In the genomic region with DNA sequence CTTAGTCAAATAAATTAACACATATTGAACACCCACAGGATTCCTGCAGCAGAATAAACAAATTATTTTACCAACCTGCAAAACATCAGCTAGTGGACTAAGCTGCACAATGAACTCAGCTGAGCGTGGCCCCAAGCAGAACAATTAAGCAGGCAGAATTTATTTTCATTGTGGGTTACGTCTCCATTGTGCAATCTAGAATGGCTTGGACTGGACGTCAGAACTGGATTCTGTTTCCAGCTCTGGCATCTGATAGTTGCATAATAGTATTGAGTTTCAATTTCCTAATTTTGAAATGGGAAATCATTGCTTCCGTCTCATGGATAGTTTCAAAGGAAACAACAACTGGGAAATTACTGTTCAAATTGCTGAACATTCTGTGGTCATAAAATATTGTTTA, we compare ENCODE assay signal across 20 cellular contexts. TPM values are rescaled to one million over a fixed set of nuclear protein-coding genes. Genes with fewer than 3 reads are reported as not detected.
A peak's percentile ranks its signal among the peaks of the same experiment; 100 is the strongest.
DNase-seq lines count a peak whose midpoint lies in the region; ATAC-seq and TF ChIP-seq lines count a peak whose summit lies in the region.
"Had no signal": no experiment of that assay in that cellular context is flagged by ENCODE, and none has a peak within 500 bp of the region (broad histone marks: within the 10 kb centered on the region; RNA-seq: fewer than 3 reads in every experiment).

No MANE protein-coding gene starts in this region.

- no peaks in the 10 kb centered on the region for H3K36me3 Mint-ChIP-seq in CD4-positive, alpha-beta T cell (ENCODE audit: low read depth)
- H3K36me3 Mint-ChIP-seq: CD14-positive monocyte had no signal

- H3K4me1 ChIP-seq in adipocyte (ENCODE audit: control insufficient read depth, insufficient read depth, low read length) (peaks cover 14% of the 10 kb centered on the region), skeletal muscle satellite cell (ENCODE audit: control insufficient read depth, insufficient read depth, low read length) (peaks cover 19% of the 10 kb centered on the region)

- H3K4me2 ChIP-seq in skeletal muscle satellite cell (ENCODE audit: low read length) = peak overlapping the region; percentile 49

- peaks cover 6% of the 10 kb centered on the region for H3K9me3 ChIP-seq in adipocyte (ENCODE audit: control insufficient read depth, low read length)
- H3K9me3 ChIP-seq in skeletal muscle satellite cell (replicated peaks; ENCODE audit: low read length) = no peaks in the 10 kb centered on the region
- H3K9me3 ChIP-seq in CD4-positive, alpha-beta T cell (ENCODE audit: control insufficient read depth, low read length) = peaks cover 9% of the 10 kb centered on the region

- TF ChIP-seq CTCF in CD4-positive, alpha-beta T cell (IDR thresholded peaks at IDR 0.05) = no peak

- H3K27me3 ChIP-seq in adipocyte (replicated peaks; ENCODE audit: control insufficient read depth, insufficient read depth, low read length) = peaks cover 31% of the 10 kb centered on the region
- no peaks in the 10 kb centered on the region for H3K27me3 ChIP-seq in skeletal muscle satellite cell (ENCODE audit: control insufficient read depth, insufficient read depth, low read length)
- H3K27me3 ChIP-seq in CD4-positive, alpha-beta T cell (ENCODE audit: control insufficient read depth, insufficient read depth, low read length) = peaks cover 17% of the 10 kb centered on the region

- intact Hi-C loops in left cardiac atrium (cut with DNase I) = no loop called here
- intact Hi-C loops in CD4-positive, alpha-beta T cell (cut with DNase I, micrococcal nuclease) = no loop called here

- DNase-seq in H4 (ENCODE audit: low spot score) = peak; percentile 60
- DNase-seq in adipocyte (ENCODE audit: low read depth) = peak; percentile 81
- no peak for DNase-seq in left cardiac atrium
- no peak for DNase-seq in HEK293T (ENCODE audit: extremely low spot score)
- DNase-seq in CD4-positive, alpha-beta T cell = no peak
- no peak for DNase-seq in anterior cingulate cortex (lab: John Stamatoyannopoulos, UW)
- DNase-seq: activated CD4-positive, alpha-beta T cell treated with anti-CD3 and anti-CD28 coated beads for 48 hours; activated T-cell treated with anti-CD3 and anti-CD28 coated beads, Interleukin-2, amount 50 U/mL, for 48 hours; endodermal cell; GOT3; midbrain; NCI-H446 treated with DMSO at 0.1 percent for 48 hours; stimulated activated CD4-positive, alpha-beta T cell treated with anti-CD3 and anti-CD28 coated beads, Interleukin-4, amount 100 ng/mL, for 4 hours; stimulated activated naive B cell treated with anti-CD40 and anti-IgM and Interleukin-4, amounts not matched to agents 10 μg/mL and 1 μg/mL and 100 μg/mL, for 72 hours had no signal

- H3K9ac ChIP-seq in adipocyte (ENCODE audit: low read length) (no peak overlapping the region), skeletal muscle satellite cell (ENCODE audit: low read depth, low read length) (peak overlapping the region; percentile 72)

- ATAC-seq in left cardiac atrium (peak; percentile 53 to 90), GM18909 (IDR thresholded peaks at IDR 0.05; ENCODE audit: poor library complexity, unreplicated experiment) (no peak)
- ATAC-seq in CD4-positive, alpha-beta T cell (ENCODE audit: poor library complexity) = no peak
- ATAC-seq: Panc1; stimulated activated naive B cell treated with anti-CD40 and anti-IgM and Interleukin-4, amounts not matched to agents 10 μg/mL and 1 μg/mL and 100 μg/mL, for 72 hours had no signal

- H3K9me3 Mint-ChIP-seq in CD4-positive, alpha-beta T cell = peaks cover 4% of the 10 kb centered on the region
- H3K9me3 Mint-ChIP-seq: endodermal cell had no signal

- no peak overlapping the region for H3K27ac ChIP-seq in CD4-positive, alpha-beta T cell (ENCODE audit: low read depth, low read length)

- H3K27ac Mint-ChIP-seq in CD4-positive, alpha-beta T cell = no peak overlapping the region
- H3K27ac Mint-ChIP-seq: endodermal cell; stimulated activated naive B cell treated with anti-CD40 and anti-IgM and Interleukin-4, amounts not matched to agents 10 μg/mL and 1 μg/mL and 100 μg/mL, for 72 hours; T-helper 1 cell treated with Interleukin-12 subunit alpha and Interleukin-12 subunit beta and Interleukin-4 antibody, amounts not matched to agents 30 μg/mL and 1 μg/mL, for 36 hours had no signal

- POLR2A ChIA-PET in HEK293T (lab: Yijun Ruan, JAX) = no interaction called here
- POLR2A ChIA-PET in CD4-positive, alpha-beta T cell (lab: Charles Lee) = no interaction called here

- no peak overlapping the region for H3K4me3 Mint-ChIP-seq in CD4-positive, alpha-beta T cell
- H3K4me3 Mint-ChIP-seq: CD14-positive monocyte; endodermal cell; stimulated activated naive B cell treated with anti-CD40 and anti-IgM and Interleukin-4, amounts not matched to agents 10 μg/mL and 1 μg/mL and 100 μg/mL, for 72 hours; T-helper 1 cell treated with Interleukin-12 subunit alpha and Interleukin-12 subunit beta and Interleukin-4 antibody, amounts not matched to agents 30 μg/mL and 1 μg/mL, for 36 hours had no signal

- H3K4me3 ChIP-seq in adipocyte (ENCODE audit: low read length) = peak overlapping the region; percentile 7
- no peak overlapping the region for H3K4me3 ChIP-seq in skeletal muscle satellite cell (ENCODE audit: low read length)

- CTCF ChIA-PET in HEK293T (lab: Yijun Ruan, JAX) = no interaction called here
- CTCF ChIA-PET in CD4-positive, alpha-beta T cell (lab: Charles Lee) = no interaction called here

- H3K27me3 Mint-ChIP-seq in CD4-positive, alpha-beta T cell = peaks cover 42% of the 10 kb centered on the region

- H3K36me3 ChIP-seq in adipocyte (ENCODE audit: control insufficient read depth, insufficient read depth, low read length, severe bottlenecking) = no peaks in the 10 kb centered on the region
- H3K36me3 ChIP-seq in skeletal muscle satellite cell (ENCODE audit: insufficient read depth, low read length) = no peaks in the 10 kb centered on the region

- no peaks in the 10 kb centered on the region for H3K4me1 Mint-ChIP-seq in CD4-positive, alpha-beta T cell (ENCODE audit: low read depth)
- H3K4me1 Mint-ChIP-seq: endodermal cell; stimulated activated naive B cell treated with anti-CD40 and anti-IgM and Interleukin-4, amounts not matched to agents 10 μg/mL and 1 μg/mL and 100 μg/mL, for 72 hours had no signal

TF ChIP-seq in HEK293T, 16 proteins besides CTCF, POLR2A, EP300 and RAD21:
- no peak for TF ChIP-seq CTBP1 (IDR thresholded peaks at IDR 0.05; ENCODE audit: borderline replicate concordance)
- TF ChIP-seq SP1 (IDR thresholded peaks at IDR 0.05) = no peak
- no peak for TF ChIP-seq HDGF (IDR thresholded peaks at IDR 0.05; ENCODE audit: borderline replicate concordance)
- TF ChIP-seq, protein P1, sequence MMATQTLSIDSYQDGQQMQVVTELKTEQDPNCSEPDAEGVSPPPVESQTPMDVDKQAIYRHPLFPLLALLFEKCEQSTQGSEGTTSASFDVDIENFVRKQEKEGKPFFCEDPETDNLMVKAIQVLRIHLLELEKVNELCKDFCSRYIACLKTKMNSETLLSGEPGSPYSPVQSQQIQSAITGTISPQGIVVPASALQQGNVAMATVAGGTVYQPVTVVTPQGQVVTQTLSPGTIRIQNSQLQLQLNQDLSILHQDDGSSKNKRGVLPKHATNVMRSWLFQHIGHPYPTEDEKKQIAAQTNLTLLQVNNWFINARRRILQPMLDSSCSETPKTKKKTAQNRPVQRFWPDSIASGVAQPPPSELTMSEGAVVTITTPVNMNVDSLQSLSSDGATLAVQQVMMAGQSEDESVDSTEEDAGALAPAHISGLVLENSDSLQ (IDR thresholded peaks at IDR 0.05) = no peak
- no peak for TF ChIP-seq FOXA1 (IDR thresholded peaks at IDR 0.05)
- no peak for TF ChIP-seq ELF4 (IDR thresholded peaks at IDR 0.05)
- no peak for TF ChIP-seq LEF1 (IDR thresholded peaks at IDR 0.05; ENCODE audit: borderline replicate concordance)
- TF ChIP-seq FOXK2 (IDR thresholded peaks at IDR 0.05) = no peak

RNA-seq across cellular contexts. Expression of a gene that starts 35.5 kb away (rescaled TPM):
- 0.14 and 0.25 TPM in 2 replicates for total RNA-seq in H4 (2014; rRNA removed; shearing (Covaris generic))
- 1 to 10 TPM; 7.0 to 7.3 TPM for total RNA-seq in left cardiac atrium
- total RNA-seq in skeletal muscle satellite cell (2012; rRNA removed) = 0.22 TPM in 1 of 2 replicates, not detected in the other
- not detected for total RNA-seq in CD4-positive, alpha-beta T cell
- total RNA-seq: M059J had no signal

Comparison
In these comparisons a context has a peak if more than half of its experiments do, and no peak if none do; other contexts are left out.
1. DNase-seq: peak in H4 (single experiment) and adipocyte (single experiment); none in left cardiac atrium (single experiment), HEK293T (single experiment), CD4-positive, alpha-beta T cell (0 of 10) and anterior cingulate cortex (0 of 58).
2. ATAC-seq: peak in left cardiac atrium (2 of 2); none in GM18909 (single experiment) and CD4-positive, alpha-beta T cell (single experiment).